ENCODE assay signal across 8 cellular contexts in genomic region chr6:142155895-142156757, GRCh38. TPM values are rescaled to one million over a fixed set of nuclear protein-coding genes. Genes with fewer than 3 reads are reported as not detected.
A peak's percentile ranks its signal among the peaks of the same experiment; 100 is the strongest.
DNase-seq lines count a peak whose midpoint lies in the region; ATAC-seq, FAIRE-seq and TF ChIP-seq lines count a peak whose summit lies in the region.

No MANE protein-coding gene starts in this region.

- H3K9ac ChIP-seq in smooth muscle cell (ENCODE audit: low read depth) = no peak overlapping the region

- H3K36me3 ChIP-seq in right atrium auricular region (no peaks in the 10 kb centered on the region), smooth muscle cell (ENCODE audit: low read depth) (no peaks in the 10 kb centered on the region)

- H2AFZ ChIP-seq in smooth muscle cell (ENCODE audit: low read depth) = no peak overlapping the region

- TF ChIP-seq CTCF in right atrium auricular region (IDR thresholded peaks at IDR 0.05) (peak; percentile 30 to 64), smooth muscle cell (IDR thresholded peaks at IDR 0.05; ENCODE audit: borderline replicate concordance, insufficient read depth, poor library complexity, severe bottlenecking) (peak; percentile 52)

- H3K4me1 ChIP-seq in right atrium auricular region (peaks cover 0 to 10% of the 10 kb centered on the region in 2 donors), smooth muscle cell (ENCODE audit: low read depth) (no peaks in the 10 kb centered on the region)

- FAIRE-seq in TTC549 (lab: Jason Lieb, UNC) = peak; percentile 86

- no peak for DNase-seq in Right ventricle myocardium superior
- DNase-seq in Right ventricle myocardium inferior (ENCODE audit: missing footprints) = no peak
- no peak for DNase-seq in right atrium auricular region (ENCODE audit: low spot score)
- DNase-seq in smooth muscle cell (lab: John Stamatoyannopoulos, UW; ENCODE audit: unreplicated experiment) = no peak
- DNase-seq in activated CD4-positive, alpha-beta T cell treated with anti-CD3 and anti-CD28 coated beads for 48 hours = no peak

- H3K4me2 ChIP-seq in smooth muscle cell = no peak overlapping the region

- H3F3A ChIP-seq in smooth muscle cell (ENCODE audit: low read depth) = no peaks in the 10 kb centered on the region

- intact Hi-C loops in Right ventricle myocardium superior (cut with DNase I) (no loop called here), Right ventricle myocardium inferior (cut with DNase I) (no loop called here)

- ATAC-seq in Right ventricle myocardium superior (ENCODE audit: poor library complexity) = peak; percentile 45
- no peak for ATAC-seq in Right ventricle myocardium inferior
- ATAC-seq in HG03469 (IDR thresholded peaks at IDR 0.05; ENCODE audit: unreplicated experiment) = peak; percentile 61
- no peak for ATAC-seq in GM21447 (IDR thresholded peaks at IDR 0.05; ENCODE audit: unreplicated experiment)

- H3K4me3 ChIP-seq in right atrium auricular region (no peak overlapping the region), smooth muscle cell (no peak overlapping the region)

- WGBS in smooth muscle cell (ENCODE audit: low lambda C conversion rate) = 46% methylated on average over 5 of the region's 5 CpGs

- no peak overlapping the region for H3K27ac ChIP-seq in right atrium auricular region
- H3K27ac ChIP-seq in smooth muscle cell (ENCODE audit: low read depth) = peak overlapping the region; percentile 30

- H3K27me3 ChIP-seq in right atrium auricular region = no peaks in the 10 kb centered on the region
- no peaks in the 10 kb centered on the region for H3K27me3 ChIP-seq in smooth muscle cell (ENCODE audit: low read depth)

- H3K9me3 ChIP-seq in right atrium auricular region (no peaks in the 10 kb centered on the region), smooth muscle cell (replicated peaks; ENCODE audit: low read depth) (no peaks in the 10 kb centered on the region)

- peaks cover 87% of the 10 kb centered on the region for H3K79me2 ChIP-seq in smooth muscle cell (ENCODE audit: low read depth)

- peaks cover 87% of the 10 kb centered on the region for H4K20me1 ChIP-seq in smooth muscle cell (ENCODE audit: low read depth)

RNA-seq across cellular contexts. Expression of gene VTA1, which starts 9.1 kb away (rescaled TPM):
- total RNA-seq in Right ventricle myocardium superior (36.0 TPM), Right ventricle myocardium inferior (38.4 TPM), right atrium auricular region (10 to 100 TPM; 28.2 to 36.4 TPM), smooth muscle cell (92.7 and 94.1 TPM in 2 replicates)
- 58.5 and 69.7 TPM in 2 replicates for polyA plus RNA-seq in smooth muscle cell

RNA-seq across cellular contexts. Expression of gene NMBR, which starts 9.2 kb away (rescaled TPM):
- total RNA-seq in Right ventricle myocardium superior (not detected), Right ventricle myocardium inferior (not detected), right atrium auricular region (not detected), smooth muscle cell (not detected in 2 replicates)
- not detected in 2 replicates for polyA plus RNA-seq in smooth muscle cell

RNA-seq across cellular contexts. Expression of gene GJE1, which starts 23.4 kb away (rescaled TPM):
- not detected for total RNA-seq in Right ventricle myocardium superior
- not detected for total RNA-seq in Right ventricle myocardium inferior
- not detected for total RNA-seq in right atrium auricular region
- not detected in 2 replicates for total RNA-seq in smooth muscle cell
- polyA plus RNA-seq in smooth muscle cell = not detected in 2 replicates

Comparison
In these comparisons a context has a peak if more than half of its experiments do, and no peak if none do; other contexts are left out.
1. ATAC-seq: peak in Right ventricle myocardium superior (single experiment) and HG03469 (single experiment); none in Right ventricle myocardium inferior (single experiment) and GM21447 (single experiment).